1 cellular context compared by ENCODE assay signal in the genomic region with DNA sequence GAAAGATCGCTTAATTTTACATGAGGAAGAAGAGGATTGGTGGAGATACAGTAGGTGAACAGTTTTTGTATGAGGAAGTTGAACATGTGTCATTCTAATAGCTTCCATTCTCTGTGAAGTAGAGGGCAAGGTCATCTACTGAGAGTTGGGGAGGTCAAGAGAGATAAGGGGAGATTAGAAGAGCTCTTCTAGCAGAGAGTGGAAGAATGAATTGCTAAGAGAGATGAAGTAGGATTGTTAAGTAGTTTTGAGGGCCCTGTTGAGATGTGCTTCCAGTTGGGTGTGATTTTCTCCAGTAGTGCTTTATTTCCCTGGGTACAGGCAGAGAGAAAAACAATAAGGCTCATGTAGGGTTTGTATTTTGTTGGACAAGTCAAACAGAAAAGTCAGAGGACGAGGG.
TF ChIP-seq lines count a peak whose summit lies in the region.

No MANE protein-coding gene starts in this region.

TF ChIP-seq in SK-N-SH, 30 proteins besides CTCF, POLR2A, EP300 and RAD21 (continued from another document):
- no peak for TF ChIP-seq CHD2 (IDR thresholded peaks at IDR 0.05; ENCODE audit: low read length, partially characterized antibody)
